10 cellular contexts compared by ENCODE assay signal in genomic region chr16:83954577-83955016, GRCh38. TPM values are rescaled to one million over a fixed set of nuclear protein-coding genes. Genes with fewer than 3 reads are reported as not detected.
DNase-seq lines count a peak whose midpoint lies in the region; ATAC-seq, FAIRE-seq and TF ChIP-seq lines count a peak whose summit lies in the region.
"Had no signal": no experiment of that assay in that cellular context is flagged by ENCODE, and none has a peak within 500 bp of the region (broad histone marks: within the 10 kb centered on the region; RNA-seq: fewer than 3 reads in every experiment).

No MANE protein-coding gene starts in this region.

- no peak for ATAC-seq in activated T-helper 17 cell treated with anti-CD3 and anti-CD28 coated beads, Interleukin-2, amount 50 U/mL, for 72 hours (replicated peaks)
- no peak for ATAC-seq in GM18517 (IDR thresholded peaks at IDR 0.05; ENCODE audit: unreplicated experiment)
- no peak for ATAC-seq in GM18870 (IDR thresholded peaks at IDR 0.05; ENCODE audit: unreplicated experiment)

- no peaks in the 10 kb centered on the region for H3K36me3 ChIP-seq in hepatocyte (replicated peaks; ENCODE audit: insufficient read depth, low read depth)
- peaks cover 0 to 11% of the 10 kb centered on the region in 2 donors for H3K36me3 ChIP-seq in small intestine (ENCODE audit: control insufficient read depth in 2 of 2, insufficient read depth in 2 of 2, low read length in 2 of 2)

- no peaks in the 10 kb centered on the region for H3K9me2 ChIP-seq in hepatocyte (replicated peaks; ENCODE audit: insufficient read depth)

- peaks cover 7% of the 10 kb centered on the region for H3K9me3 Mint-ChIP-seq in HFFc6
- H3K9me3 Mint-ChIP-seq in activated T-helper 17 cell treated with anti-CD3 and anti-CD28 coated beads, Interleukin-2, amount 50 U/mL, for 72 hours, result no peaks in the 10 kb centered on the region
- H3K9me3 Mint-ChIP-seq: naive B cell had no signal

- DNase-seq in HFFc6 (peak; percentile 48), hepatocyte (ENCODE audit: low spot score) (peak; percentile 85), small intestine (peak; percentile 94)
- DNase-seq in effector CD8-positive, alpha-beta T cell (lab: John Stamatoyannopoulos, UW), result no peak
- DNase-seq in activated naive CD4-positive, alpha-beta T cell treated with Interleukin-2 at 50 U/mL for 16 hours, result no peak
- DNase-seq: NCI-H1694 had no signal

- H3K27me3 ChIP-seq in hepatocyte (no peaks in the 10 kb centered on the region), small intestine (ENCODE audit: control insufficient read depth in 2 of 2, insufficient read depth in 2 of 2, low read length in 2 of 2) (no peaks in the 10 kb centered on the region)

- H3K4me3 ChIP-seq in hepatocyte (no peak overlapping the region), small intestine (ENCODE audit: low read depth in 1 of 2, low read length in 2 of 2) (peak overlapping the region in 1 of 2 donors; percentile 16)

- no peaks in the 10 kb centered on the region for H3K36me3 Mint-ChIP-seq in HFFc6 (ENCODE audit: low read depth)
- no peaks in the 10 kb centered on the region for H3K36me3 Mint-ChIP-seq in activated T-helper 17 cell treated with anti-CD3 and anti-CD28 coated beads, Interleukin-2, amount 50 U/mL, for 72 hours (ENCODE audit: low read depth)
- H3K36me3 Mint-ChIP-seq: naive B cell had no signal

- 58% methylated on average over 7 of the region's 9 CpGs for WGBS in hepatocyte (ENCODE audit: low lambda C conversion rate, missing lambda C conversion rate)
- 43 to 58% (median 49%) methylated on average over 9 of the region's 9 CpGs for WGBS in small intestine, 3 donors

- H3K79me2 ChIP-seq in hepatocyte, result no peaks in the 10 kb centered on the region

- peaks cover 14% of the 10 kb centered on the region for H3K4me1 Mint-ChIP-seq in HFFc6 (ENCODE audit: low read depth)
- H3K4me1 Mint-ChIP-seq in activated T-helper 17 cell treated with anti-CD3 and anti-CD28 coated beads, Interleukin-2, amount 50 U/mL, for 72 hours, result no peaks in the 10 kb centered on the region

- H3K4me2 ChIP-seq in hepatocyte, result peak overlapping the region; percentile 80

- H3K9me3 ChIP-seq in hepatocyte (ENCODE audit: low read depth), result no peaks in the 10 kb centered on the region
- no peaks in the 10 kb centered on the region for H3K9me3 ChIP-seq in small intestine (ENCODE audit: control insufficient read depth, low read depth)

- H3K27me3 Mint-ChIP-seq in HFFc6 (ENCODE audit: insufficient read depth), result no peaks in the 10 kb centered on the region; the same call in 1 of the 2 replicates
- H3K27me3 Mint-ChIP-seq in activated T-helper 17 cell treated with anti-CD3 and anti-CD28 coated beads, Interleukin-2, amount 50 U/mL, for 72 hours, result peaks cover 9% of the 10 kb centered on the region

- FAIRE-seq in small intestine (lab: Jason Lieb, UNC), result no peak

- peak overlapping the region; percentile 88 for H3K27ac ChIP-seq in hepatocyte
- H3K27ac ChIP-seq in small intestine (ENCODE audit: low read depth in 1 of 2, low read length in 1 of 2), result peak overlapping the region; percentile 10 to 52

- no peak overlapping the region for H2AFZ ChIP-seq in hepatocyte

- peak overlapping the region; percentile 87 for H3K4me3 Mint-ChIP-seq in HFFc6
- H3K4me3 Mint-ChIP-seq in activated T-helper 17 cell treated with anti-CD3 and anti-CD28 coated beads, Interleukin-2, amount 50 U/mL, for 72 hours, result peak overlapping the region; percentile 50

- no peaks in the 10 kb centered on the region for H4K20me1 ChIP-seq in hepatocyte (ENCODE audit: insufficient read depth, poor library complexity, severe bottlenecking)

- TF ChIP-seq CTCF in HFFc6 (IDR thresholded peaks at IDR 0.05), result no peak
- no peak for TF ChIP-seq CTCF in hepatocyte (IDR thresholded peaks at IDR 0.05; ENCODE audit: poor library complexity)

- peaks cover 12% of the 10 kb centered on the region for H3K4me1 ChIP-seq in hepatocyte (ENCODE audit: insufficient read depth)
- H3K4me1 ChIP-seq in small intestine (ENCODE audit: control insufficient read depth in 2 of 2, insufficient read depth in 1 of 2, low read depth in 1 of 2, low read length in 1 of 2), result peaks cover 0 to 11% of the 10 kb centered on the region in 2 donors

- H3K27ac Mint-ChIP-seq in HFFc6, result peak overlapping the region; percentile 58
- H3K27ac Mint-ChIP-seq in activated T-helper 17 cell treated with anti-CD3 and anti-CD28 coated beads, Interleukin-2, amount 50 U/mL, for 72 hours, result no peak overlapping the region

RNA-seq across cellular contexts. Expression of gene OSGIN1, which starts 1.6 kb away (rescaled TPM):
- 1 to 10 TPM; 3.9 to 8.6 (median 7.7) TPM for total RNA-seq in HFFc6 (2021; fragmentation: NEBNext Ultra II Directional; extraction: Animal tissue kit (Norgen Biotek cat#: 25700))
- 1 to 10 TPM in 1 of 2 donors, under 1 TPM in 1; 0.48 to 2.5 TPM for total RNA-seq in activated T-helper 17 cell treated with anti-CD3 and anti-CD28 coated beads, Interleukin-2, amount 50 U/mL, for 72 hours
- 1.9 and 3.3 TPM in 2 replicates for total RNA-seq in hepatocyte
- polyA plus RNA-seq in hepatocyte (6.0 and 10.0 TPM in 2 replicates), small intestine (100 to 1,000 TPM in 1 of 3 donors, 10 to 100 TPM in 2; 17.7 to 101 (median 64.6) TPM)

RNA-seq across cellular contexts. Expression of gene NECAB2, which starts 13.4 kb away (rescaled TPM):
- under 1 TPM in 1 of 6 experiments, not detected in 5; 0.40 TPM for total RNA-seq in HFFc6 (2021; fragmentation: NEBNext Ultra II Directional; extraction: Animal tissue kit (Norgen Biotek cat#: 25700))
- not detected for total RNA-seq in activated T-helper 17 cell treated with anti-CD3 and anti-CD28 coated beads, Interleukin-2, amount 50 U/mL, for 72 hours
- total RNA-seq in hepatocyte, result not detected in 2 replicates
- polyA plus RNA-seq in hepatocyte (0.45 and 1.1 TPM in 2 replicates), small intestine (1 to 10 TPM in 1 of 3 donors, not detected in 2; 5.9 TPM)

RNA-seq across cellular contexts. Expression of gene MLYCD, which starts 55.7 kb away (rescaled TPM):
- total RNA-seq in HFFc6 (2021; fragmentation: NEBNext Ultra II Directional; extraction: Animal tissue kit (Norgen Biotek cat#: 25700)), result 1 to 10 TPM; 1.4 to 2.5 (median 1.9) TPM
- total RNA-seq in activated T-helper 17 cell treated with anti-CD3 and anti-CD28 coated beads, Interleukin-2, amount 50 U/mL, for 72 hours, result 1 to 10 TPM; 2.7 to 4.3 TPM
- 5.5 and 6.3 TPM in 2 replicates for total RNA-seq in hepatocyte
- polyA plus RNA-seq in hepatocyte, result 9.0 and 10.1 TPM in 2 replicates
- 1 to 10 TPM; 2.2 to 3.7 (median 3.1) TPM for polyA plus RNA-seq in small intestine

Comparison
In these comparisons a context has a peak if more than half of its experiments do, and no peak if none do; other contexts are left out.
1. DNase-seq: peak in HFFc6 (single experiment), hepatocyte (single experiment) and small intestine (single experiment); none in effector CD8-positive, alpha-beta T cell (single experiment) and activated naive CD4-positive, alpha-beta T cell treated with Interleukin-2 at 50 U/mL for 16 hours (single experiment).